ENCODE assay signal across 15 cellular contexts in genomic region chr3:103247459-103247858, GRCh38.
A peak's percentile ranks its signal among the peaks of the same experiment; 100 is the strongest.
DNase-seq lines count a peak whose midpoint lies in the region; ATAC-seq and TF ChIP-seq lines count a peak whose summit lies in the region.
"Had no signal": no experiment of that assay in that cellular context is flagged by ENCODE, and none has a peak within 500 bp of the region (broad histone marks: within the 10 kb centered on the region; RNA-seq: fewer than 3 reads in every experiment).

No MANE protein-coding gene starts in this region.

- ATAC-seq in GM18861 (IDR thresholded peaks at IDR 0.05; ENCODE audit: unreplicated experiment), result peak; percentile 65
- ATAC-seq in HG03159 (IDR thresholded peaks at IDR 0.05; ENCODE audit: unreplicated experiment), result peak; percentile 72
- peak; percentile 59 for ATAC-seq in HG03460 (IDR thresholded peaks at IDR 0.05; ENCODE audit: unreplicated experiment)
- ATAC-seq in HG02870 (IDR thresholded peaks at IDR 0.05; ENCODE audit: unreplicated experiment), result no peak
- no peak for ATAC-seq in SK-N-SH treated with all-trans-retinoic acid at 6 μM for 48 hours
- no peak for ATAC-seq in activated CD4-positive, CD25-positive, alpha-beta regulatory T cell treated with anti-CD3 and anti-CD28 coated beads, Interleukin-2, amount 50 U/mL, for 24 hours

- no peak for DNase-seq in retina
- DNase-seq: BE2C; CD4-positive, alpha-beta memory T cell; DMS79; GOT3; H9; IMR-90; Kasumi-1; KBM-7 had no signal

TF ChIP-seq in SK-N-SH treated with all-trans-retinoic acid at 6 μM for 48 hours, 23 proteins besides CTCF, POLR2A, EP300 and RAD21:
- TF ChIP-seq CSDC2 (CRISPR knock-in tag; IDR thresholded peaks at IDR 0.05), result no peak
- TF ChIP-seq ZC3H10 (CRISPR knock-in tag; IDR thresholded peaks at IDR 0.05), result no peak
- TF ChIP-seq RARB (CRISPR knock-in tag; IDR thresholded peaks at IDR 0.05), result no peak
- no peak for TF ChIP-seq ZNF70 (CRISPR knock-in tag; IDR thresholded peaks at IDR 0.05)
- TF ChIP-seq ESRRG (CRISPR knock-in tag; IDR thresholded peaks at IDR 0.05), result no peak
- TF ChIP-seq PPARA (CRISPR knock-in tag; IDR thresholded peaks at IDR 0.05; ENCODE audit: borderline replicate concordance), result no peak
- TF ChIP-seq ISL1 (CRISPR knock-in tag; IDR thresholded peaks at IDR 0.05), result no peak
- no peak for TF ChIP-seq OSR1 (CRISPR knock-in tag; IDR thresholded peaks at IDR 0.05)
- TF ChIP-seq TSHZ2 (CRISPR knock-in tag; IDR thresholded peaks at IDR 0.05), result no peak

Comparison
In these comparisons a context has a peak if more than half of its experiments do, and no peak if none do; other contexts are left out.
1. ATAC-seq: peak in GM18861 (single experiment), HG03159 (single experiment) and HG03460 (single experiment); none in HG02870 (single experiment), SK-N-SH treated with all-trans-retinoic acid at 6 μM for 48 hours (single experiment) and activated CD4-positive, CD25-positive, alpha-beta regulatory T cell treated with anti-CD3 and anti-CD28 coated beads, Interleukin-2, amount 50 U/mL, for 24 hours (0 of 2).